8 cellular contexts compared by ENCODE assay signal in the genomic region with DNA sequence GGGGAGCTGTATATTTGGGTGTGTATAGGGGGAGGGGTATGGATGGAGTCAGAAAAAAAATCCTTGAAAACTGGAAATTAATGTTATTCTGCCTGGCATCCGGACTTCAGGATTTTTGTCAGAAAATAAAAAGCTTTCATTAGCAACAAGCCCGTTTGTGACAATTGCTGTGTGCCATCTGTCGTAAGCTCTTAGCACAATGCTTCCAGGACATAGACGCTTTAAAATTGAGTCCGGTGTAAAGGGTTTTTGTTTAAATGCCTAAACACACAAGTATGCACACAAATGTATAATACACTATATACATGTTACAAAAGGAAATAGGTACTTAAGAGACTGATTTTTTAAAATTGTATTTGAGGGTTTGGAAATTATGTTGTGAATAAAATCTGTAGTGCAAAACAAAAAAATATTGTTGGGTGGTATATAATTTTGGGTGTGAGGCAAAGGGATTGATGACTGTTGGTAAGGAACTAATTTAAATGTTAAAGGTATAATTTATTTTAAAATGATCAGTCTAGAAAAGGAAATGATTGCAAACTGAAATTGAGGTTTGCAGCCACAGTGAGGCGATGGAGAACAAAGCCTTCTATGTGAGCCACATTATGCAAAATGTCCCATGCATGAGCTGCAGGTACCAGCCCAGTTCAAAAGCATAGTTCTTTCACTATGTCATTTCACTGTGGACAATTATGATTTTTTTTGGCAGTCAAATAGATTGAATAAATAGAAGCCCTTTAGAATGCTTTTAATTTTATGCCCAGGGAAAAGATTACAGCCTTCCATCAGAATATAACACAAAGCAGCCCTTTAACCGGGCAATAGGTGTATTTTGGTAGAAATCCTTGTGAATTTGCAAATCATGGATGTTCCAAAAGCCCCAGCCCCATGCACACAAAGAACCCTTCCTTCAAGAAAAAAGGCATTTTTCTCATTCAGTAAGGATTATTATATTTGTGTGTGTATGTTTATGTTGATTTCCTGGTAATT. TPM values are rescaled to one million over a fixed set of nuclear protein-coding genes. Genes with fewer than 3 reads are reported as not detected.
DNase-seq lines count a peak whose midpoint lies in the region; FAIRE-seq and TF ChIP-seq lines count a peak whose summit lies in the region.

No MANE protein-coding gene starts in this region.

- TF ChIP-seq POLR2A in GM12891 (IDR thresholded peaks at IDR 0.05; ENCODE audit: low read depth, low read length), result no peak

- DNase-seq in AG20443 (ENCODE audit: low spot score), result peak; percentile 49
- DNase-seq in GM12891 (ENCODE audit: insufficient read length, low spot score), result peak; percentile 15
- DNase-seq in HT1080 (ENCODE audit: low read depth), result peak; percentile 20
- DNase-seq in NCI-H82 treated with DMSO at 0.1 percent for 48 hours (lab: John Stamatoyannopoulos, UW; ENCODE audit: unreplicated experiment), result peak; percentile 17
- DNase-seq in dedifferentiated amniotic fluid mesenchymal stem cell (ENCODE audit: extremely low spot score), result peak; percentile 26
- peak; percentile 25 for DNase-seq in mucosa of gallbladder (ENCODE audit: low spot score)
- no peak for DNase-seq in NCI-H128 (lab: John Stamatoyannopoulos, UW; ENCODE audit: unreplicated experiment)
- no peak for DNase-seq in middle frontal gyrus (ENCODE audit: extremely low spot score, low spot score)

- FAIRE-seq in GM12891 (lab: Jason Lieb, UNC), result no peak

TF ChIP-seq in GM12891, 5 proteins besides CTCF, POLR2A, EP300 and RAD21:
- TF ChIP-seq TAF1 (IDR thresholded peaks at IDR 0.05; ENCODE audit: low read depth, low read length) (no peak), POU2F2 (IDR thresholded peaks at IDR 0.05; ENCODE audit: low read depth, low read length) (peak; percentile 35; the same call in 1 of the 2 replicates), SPI1 (IDR thresholded peaks at IDR 0.05; ENCODE audit: low read depth, low read length) (no peak), POLR2AphosphoS5 (IDR thresholded peaks at IDR 0.05; ENCODE audit: low read depth, low read length) (no peak)

RNA-seq across cellular contexts. Expression of gene MAP2, which starts 1.5 kb away (rescaled TPM):
- polyA plus RNA-seq in GM12891 (2012; ENCODE audit: low read depth, missing spikeins), result 0.09 TPM
- total RNA-seq in HT1080 (2014; rRNA removed; shearing (Covaris generic)), result 0.77 and 1.5 TPM in 2 replicates
- polyA plus RNA-seq in HT1080 (2015; cell fraction: cytosol; rRNA removed), result 0.34 and 0.48 TPM in 2 replicates
- polyA plus RNA-seq in HT1080 (2015; cell fraction: nucleus; rRNA removed), result 0.68 and 1.9 TPM in 2 replicates
- 43.9 TPM for total RNA-seq in mucosa of gallbladder

Comparison
In these comparisons a context has a peak if more than half of its experiments do, and no peak if none do; other contexts are left out.
1. DNase-seq: peak in AG20443 (single experiment), GM12891 (single experiment), HT1080 (single experiment), NCI-H82 treated with DMSO at 0.1 percent for 48 hours (single experiment), dedifferentiated amniotic fluid mesenchymal stem cell (single experiment) and mucosa of gallbladder (single experiment); none in NCI-H128 (single experiment) and middle frontal gyrus (single experiment).
2. RNA of gene MAP2, which starts 1.5 kb away (total RNA-seq): 43.9 TPM in mucosa of gallbladder (single experiment); 0.77 to 1.5 TPM in HT1080; every median in the first group is over 10 times any median in the second.